25 cellular contexts compared by ENCODE assay signal in genomic region chr6:7557652-7558051, GRCh38.
"Had no signal": no experiment of that assay in that cellular context is flagged by ENCODE, and none has a peak within 500 bp of the region (broad histone marks: within the 10 kb centered on the region; RNA-seq: fewer than 3 reads in every experiment).

No MANE protein-coding gene starts in this region.

- H3K27me3 ChIP-seq: brain microvascular endothelial cell, cardiac muscle cell had no signal

- H3K9me3 Mint-ChIP-seq: activated CD4-positive, alpha-beta memory T cell treated with anti-CD3 and anti-CD28 coated beads for 36 hours; activated CD4-positive, alpha-beta T cell treated with anti-CD3 and anti-CD28 coated beads, Interleukin-2, amount 10 ng/mL, durations not matched to agents 7 days and 5 days; activated naive CD4-positive, alpha-beta T cell treated with anti-CD3 and anti-CD28 coated beads, Interleukin-2, amount 10 ng/mL, durations not matched to agents 7 days and 5 days; activated naive CD8-positive, alpha-beta T cell treated with anti-CD3 and anti-CD28 coated beads for 36 hours; activated T-cell treated with anti-CD3 and anti-CD28 coated beads, Interleukin-2, amount 50 U/mL, for 72 hours; activated T-helper 2 cell treated with anti-CD3 and anti-CD28 coated beads, Interferon-gamma antibody, Interleukin-2, Interleukin-4, amounts not matched to agents 10 μg/mL and 5 μg/mL and 100 μg/mL, durations not matched to agents 14 hours and 24 hours and 36 hours; T-helper 1 cell treated with Interleukin-12 subunit alpha and Interleukin-12 subunit beta and Interleukin-4 antibody, amounts not matched to agents 30 μg/mL and 1 μg/mL, for 36 hours had no signal

- H3K4me3 Mint-ChIP-seq: activated CD4-positive, alpha-beta memory T cell treated with anti-CD3 and anti-CD28 coated beads for 36 hours; activated CD4-positive, alpha-beta T cell treated with anti-CD3 and anti-CD28 coated beads, Interleukin-2, amount 10 ng/mL, durations not matched to agents 7 days and 5 days; activated naive CD4-positive, alpha-beta T cell treated with anti-CD3 and anti-CD28 coated beads, Interleukin-2, amount 10 ng/mL, durations not matched to agents 7 days and 5 days; activated naive CD8-positive, alpha-beta T cell treated with anti-CD3 and anti-CD28 coated beads for 36 hours; activated T-cell treated with anti-CD3 and anti-CD28 coated beads, Interleukin-2, amount 50 U/mL, for 72 hours; T-helper 1 cell treated with Interleukin-12 subunit alpha and Interleukin-12 subunit beta and Interleukin-4 antibody, amounts not matched to agents 30 μg/mL and 1 μg/mL, for 36 hours had no signal

- H3K4me1 Mint-ChIP-seq: activated CD4-positive, alpha-beta T cell treated with anti-CD3 and anti-CD28 coated beads, Interleukin-2, amount 10 ng/mL, durations not matched to agents 7 days and 5 days; activated naive CD4-positive, alpha-beta T cell treated with anti-CD3 and anti-CD28 coated beads, Interleukin-2, amount 10 ng/mL, durations not matched to agents 7 days and 5 days; activated naive CD8-positive, alpha-beta T cell treated with anti-CD3 and anti-CD28 coated beads for 36 hours had no signal

- H3K27ac ChIP-seq: brain microvascular endothelial cell, cardiac muscle cell had no signal

- ATAC-seq: activated T-cell treated with anti-CD3 and anti-CD28 coated beads, Interleukin-2, amount 50 U/mL, for 72 hours; Panc1 had no signal

- H3K4me3 ChIP-seq: cardiac muscle cell had no signal

- H3K36me3 Mint-ChIP-seq: activated CD4-positive, alpha-beta memory T cell treated with anti-CD3 and anti-CD28 coated beads for 36 hours; activated naive CD4-positive, alpha-beta T cell treated with anti-CD3 and anti-CD28 coated beads, Interleukin-2, amount 10 ng/mL, durations not matched to agents 7 days and 5 days; activated naive CD8-positive, alpha-beta T cell treated with anti-CD3 and anti-CD28 coated beads for 36 hours had no signal

- H3K27ac Mint-ChIP-seq: activated CD4-positive, alpha-beta memory T cell treated with anti-CD3 and anti-CD28 coated beads for 36 hours; activated CD4-positive, alpha-beta T cell treated with anti-CD3 and anti-CD28 coated beads, Interleukin-2, amount 10 ng/mL, durations not matched to agents 7 days and 5 days; activated naive CD4-positive, alpha-beta T cell treated with anti-CD3 and anti-CD28 coated beads, Interleukin-2, amount 10 ng/mL, durations not matched to agents 7 days and 5 days; activated naive CD8-positive, alpha-beta T cell treated with anti-CD3 and anti-CD28 coated beads for 36 hours; activated T-cell treated with anti-CD3 and anti-CD28 coated beads, Interleukin-2, amount 50 U/mL, for 72 hours; activated T-helper 2 cell treated with anti-CD3 and anti-CD28 coated beads, Interferon-gamma antibody, Interleukin-2, Interleukin-4, amounts not matched to agents 10 μg/mL and 5 μg/mL and 100 μg/mL, durations not matched to agents 14 hours and 24 hours and 36 hours; T-helper 1 cell treated with Interleukin-12 subunit alpha and Interleukin-12 subunit beta and Interleukin-4 antibody, amounts not matched to agents 30 μg/mL and 1 μg/mL, for 36 hours had no signal

- DNase-seq: activated CD4-positive, alpha-beta memory T cell treated with anti-CD3 and anti-CD28 coated beads for 36 hours; activated CD4-positive, alpha-beta T cell treated with anti-CD3 and anti-CD28 coated beads, Interleukin-2, amount 10 ng/mL, durations not matched to agents 7 days and 5 days; activated CD4-positive, CD25-positive, alpha-beta regulatory T cell; activated CD8-positive, alpha-beta memory T cell treated with anti-CD3 and anti-CD28 coated beads for 24 hours; activated gamma-delta T cell treated with Interleukin-2 at 50 U/mL for 16 hours; activated naive CD4-positive, alpha-beta T cell treated with anti-CD3 and anti-CD28 coated beads, Interleukin-2, amount 10 ng/mL, durations not matched to agents 7 days and 5 days; activated naive CD8-positive, alpha-beta T cell treated with anti-CD3 and anti-CD28 coated beads for 36 hours; activated T-cell treated with anti-CD3 and anti-CD28 coated beads, Interleukin-2, amount 50 U/mL, for 72 hours; brain microvascular endothelial cell; Kasumi-1; KBM-7; NCI-H1092; NCI-H1417; NCI-H2029; NCI-H345; NCI-H510A; NCI-H526 treated with DMSO at 0.1 percent for 48 hours; NCI-H82; NK-92 treated with Interleukin-12 subunit alpha and Interleukin-12 subunit beta, amount 100 ng/mL, for 24 hours; OCI-M1; SHP77 treated with DMSO at 0.1 percent for 48 hours had no signal
